14 cellular contexts compared by ENCODE assay signal in the genomic region with DNA sequence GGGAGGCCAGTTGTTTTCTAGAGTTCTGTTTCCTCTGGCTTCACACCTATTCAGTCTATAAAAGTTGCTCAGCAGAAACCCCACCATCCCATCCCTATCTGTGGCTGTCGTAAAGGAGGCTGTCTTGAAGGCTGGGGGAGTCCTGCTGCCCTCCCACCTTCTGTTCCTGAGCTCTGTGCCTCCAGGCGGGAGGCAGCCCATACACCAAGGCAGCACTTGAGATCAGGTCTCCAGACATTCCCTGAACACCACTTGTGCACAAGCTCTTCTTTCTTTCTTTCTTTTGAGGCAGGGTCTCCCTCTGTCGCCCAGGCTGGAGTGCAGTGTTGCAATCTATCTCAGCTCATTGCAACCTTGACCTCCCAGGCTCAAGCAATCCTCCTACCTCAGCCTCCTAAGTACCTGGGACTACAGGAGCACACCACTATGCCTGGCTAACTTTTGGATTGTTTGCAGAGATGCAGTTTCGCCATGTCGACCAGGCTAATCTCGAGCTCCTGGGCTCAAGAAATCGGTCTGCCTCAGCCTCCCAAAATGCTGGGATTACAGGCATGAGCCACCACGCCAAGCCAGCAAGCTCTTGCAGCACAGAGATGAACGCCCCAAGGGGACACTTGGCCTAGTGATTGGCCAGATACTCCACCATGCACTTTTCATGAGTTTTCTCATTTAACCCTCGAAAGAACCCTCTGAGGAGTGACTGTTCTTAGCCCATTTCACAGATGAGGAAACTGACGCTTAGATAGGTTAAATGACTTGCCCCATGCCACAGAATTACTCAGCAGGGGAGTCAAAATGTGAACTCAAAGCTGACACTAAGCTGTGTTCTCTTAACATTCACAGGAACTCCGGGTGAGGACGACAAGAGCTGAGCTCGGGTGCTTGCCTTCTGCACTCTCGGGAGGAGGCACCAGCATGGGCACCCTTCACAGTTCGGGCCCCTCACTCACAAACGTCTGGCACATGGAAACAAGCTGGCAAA. TPM values are rescaled to one million over a fixed set of nuclear protein-coding genes. Genes with fewer than 3 reads are reported as not detected.
DNase-seq lines count a peak whose midpoint lies in the region; ATAC-seq and TF ChIP-seq lines count a peak whose summit lies in the region.
"Had no signal": no experiment of that assay in that cellular context is flagged by ENCODE, and none has a peak within 500 bp of the region (broad histone marks: within the 10 kb centered on the region; RNA-seq: fewer than 3 reads in every experiment).

No MANE protein-coding gene starts in this region.

- no TSS peak for BruUV-seq in IMR-90 (replicated peaks; lab: Mats Ljungman, UMichigan)

- H3K27ac ChIP-seq in IMR-90 (ENCODE audit: insufficient read depth, low read length) (0 out of 2 replicates have a peak overlapping the region, but pooled peaks have one; percentile 40), mesenchymal stem cell (ENCODE audit: low read length, poor library complexity, severe bottlenecking) (no peak overlapping the region)
- H3K27ac ChIP-seq: epithelial cell of prostate, GM23248, HL-60 had no signal

- H2BK20ac ChIP-seq in IMR-90 (ENCODE audit: low read depth, low read length): no peak overlapping the region; the same call in 1 of the 2 replicates

- peak; percentile 36 for TF ChIP-seq POLR2A in GM18505 (IDR thresholded peaks at IDR 0.05; ENCODE audit: borderline replicate concordance, extremely low read depth, insufficient read depth, insufficient read length)
- TF ChIP-seq POLR2A in IMR-90 (IDR thresholded peaks at IDR 0.05; ENCODE audit: low read depth, low read length): no peak

- dilution Hi-C loops in IMR-90 (cut with HindIII; ENCODE audit: low sequenced_read_pairs, unreplicated experiment): no loop called here

- POLR2A ChIA-PET in IMR-90 (lab: Charles Lee; ENCODE audit: unreplicated experiment): no interaction called here

- no peaks in the 10 kb centered on the region for H3K27me3 ChIP-seq in IMR-90 (ENCODE audit: control insufficient read depth, insufficient read depth, low read length)
- H3K27me3 ChIP-seq in mesenchymal stem cell (ENCODE audit: control insufficient read depth in 1 of 2, insufficient read depth in 1 of 2, low read length in 2 of 2): no peaks in the 10 kb centered on the region
- H3K27me3 ChIP-seq: upper lobe of left lung had no signal

- no peaks in the 10 kb centered on the region for H3K36me3 ChIP-seq in IMR-90 (ENCODE audit: control insufficient read depth, insufficient read depth, low read length)
- H3K36me3 ChIP-seq in mesenchymal stem cell (ENCODE audit: control insufficient read depth in 1 of 2, insufficient read depth in 2 of 2, low read depth in 1 of 2, low read length in 2 of 2): no peaks in the 10 kb centered on the region
- H3K36me3 ChIP-seq: upper lobe of left lung had no signal

- H3K9ac ChIP-seq in IMR-90 (ENCODE audit: low read depth, low read length) (no peak overlapping the region), mesenchymal stem cell (ENCODE audit: low read length) (peak overlapping the region; percentile 68)
- H3K9ac ChIP-seq: GM23248 had no signal

- H3K4me1 ChIP-seq in IMR-90 (ENCODE audit: control insufficient read depth, insufficient read depth, low read length) (peaks cover 11% of the 10 kb centered on the region), mesenchymal stem cell (ENCODE audit: control insufficient read depth, insufficient read depth, low read depth, low read length) (peaks cover 3% of the 10 kb centered on the region)

- no peak overlapping the region for H2BK12ac ChIP-seq in mesenchymal stem cell (ENCODE audit: low read length in 2 of 2)

- no peak overlapping the region for H2BK5ac ChIP-seq in IMR-90 (ENCODE audit: low read depth, low read length, poor library complexity, severe bottlenecking)
- no peak overlapping the region for H2BK5ac ChIP-seq in mesenchymal stem cell (ENCODE audit: low read depth, low read length, poor library complexity, severe bottlenecking)

- H3K4ac ChIP-seq in IMR-90 (ENCODE audit: low read depth, low read length): 0 out of 2 replicates have a peak overlapping the region, but pooled peaks have one; percentile 7
- no peak overlapping the region for H3K4ac ChIP-seq in mesenchymal stem cell (ENCODE audit: low read depth in 1 of 2, low read length in 2 of 2)

- H3K4me3 ChIP-seq in IMR-90 (ENCODE audit: insufficient read depth, low read depth, low read length) (no peak overlapping the region), mesenchymal stem cell (ENCODE audit: insufficient read depth in 1 of 2, low read depth in 1 of 2, low read length in 2 of 2) (peak overlapping the region in 1 of 2 experiments; percentile 2)
- H3K4me3 ChIP-seq: GM23248, upper lobe of left lung had no signal

- H2BK120ac ChIP-seq in IMR-90 (ENCODE audit: low read depth, low read length): peak overlapping the region; percentile 35; the same call in 1 of the 2 replicates
- H2BK120ac ChIP-seq in mesenchymal stem cell (ENCODE audit: low read depth, low read length): no peak overlapping the region

- CTCF ChIA-PET in IMR-90 (lab: Yijun Ruan, JAX): interaction anchor here (0.6 to 1.1 kb wide), 2 partner anchors 9 to 10 kb away, joined by 3 to 5 read pairs; no protein-coding TSS in a partner anchor

- peak overlapping the region; percentile 48 for H2AK9ac ChIP-seq in IMR-90 (replicated peaks; ENCODE audit: low read depth, low read length, poor library complexity)

- TF ChIP-seq RAD21 in IMR-90 (IDR thresholded peaks at IDR 0.05; ENCODE audit: low read length): no peak

- ATAC-seq in GM18505 (IDR thresholded peaks at IDR 0.05; ENCODE audit: unreplicated experiment) (no peak), GM19455 (IDR thresholded peaks at IDR 0.05; ENCODE audit: unreplicated experiment) (peak; percentile 46), IMR-90 (ENCODE audit: low read depth) (no peak)

- no peak for TF ChIP-seq CTCF in IMR-90 (conservative IDR thresholded peaks at IDR 0.05; ENCODE audit: low read depth, low read length)

- in situ Hi-C loops in IMR-90 (cut with MboI; ENCODE audit: low sequenced_read_pairs): no loop called here

- H3K18ac ChIP-seq in IMR-90 (ENCODE audit: low read depth, low read length): peak overlapping the region; percentile 20; the same call in 1 of the 2 replicates
- no peak overlapping the region for H3K18ac ChIP-seq in mesenchymal stem cell (ENCODE audit: low read depth in 1 of 2, low read length in 2 of 2)

- H4K8ac ChIP-seq in IMR-90 (ENCODE audit: low read depth in 2 of 2, low read length in 2 of 2) (no peak overlapping the region; a peak in 1 of 4 replicates), mesenchymal stem cell (ENCODE audit: low read length) (no peak overlapping the region)

- H4K20me1 ChIP-seq in IMR-90 (ENCODE audit: insufficient read depth, low read length): no peaks in the 10 kb centered on the region

- no peak overlapping the region for H2AK5ac ChIP-seq in IMR-90 (ENCODE audit: low read depth, low read length)
- no peak overlapping the region for H2AK5ac ChIP-seq in mesenchymal stem cell (ENCODE audit: low read length, severe bottlenecking)

- H3K79me1 ChIP-seq in IMR-90 (ENCODE audit: low read depth in 1 of 2, low read length in 2 of 2) (no peaks in the 10 kb centered on the region), mesenchymal stem cell (replicated peaks; ENCODE audit: low read length, poor library complexity, severe bottlenecking) (no peaks in the 10 kb centered on the region)

- peak overlapping the region; percentile 34 for H2AFZ ChIP-seq in IMR-90 (replicated peaks; ENCODE audit: low read length, poor library complexity)
- H2AFZ ChIP-seq in mesenchymal stem cell (ENCODE audit: low read depth, low read length): no peak overlapping the region

- no peak overlapping the region for H3K14ac ChIP-seq in IMR-90 (replicated peaks; ENCODE audit: low read depth, low read length)
- H3K14ac ChIP-seq in mesenchymal stem cell (ENCODE audit: low read length in 2 of 2): no peak overlapping the region

- intact Hi-C loops in IMR-90 (cut with micrococcal nuclease): no loop called here

- no peak for DNase-seq in IMR-90
- DNase-seq in mesenchymal stem cell: no peak
- no peak for DNase-seq in NCI-H510A treated with DMSO at 0.1 percent for 48 hours (lab: John Stamatoyannopoulos, UW)
- no peak for DNase-seq in A172 (ENCODE audit: low spot score)
- DNase-seq in NCI-H146 (lab: John Stamatoyannopoulos, UW): no peak
- no peak for DNase-seq in AG08395 (ENCODE audit: low spot score)
- DNase-seq: NCI-H526 treated with DMSO at 0.1 percent for 48 hours had no signal

- H3K9me3 ChIP-seq in IMR-90 (ENCODE audit: control insufficient read depth, insufficient read depth, low read length): no peaks in the 10 kb centered on the region; the same call in 1 of the 2 replicates
- peaks cover 12% of the 10 kb centered on the region for H3K9me3 ChIP-seq in mesenchymal stem cell (ENCODE audit: control insufficient read depth, low read length)
- H3K9me3 ChIP-seq: upper lobe of left lung had no signal

- H3K4me2 ChIP-seq in IMR-90 (ENCODE audit: low read depth, low read length) (no peak overlapping the region), mesenchymal stem cell (ENCODE audit: low read length, poor library complexity, severe bottlenecking) (no peak overlapping the region)

- H2BK15ac ChIP-seq in IMR-90 (ENCODE audit: low read depth, low read length) (peak overlapping the region; percentile 9; the same call in 1 of the 3 replicates), mesenchymal stem cell (ENCODE audit: low read depth, poor library complexity, severe bottlenecking) (no peak overlapping the region)

- H4K5ac ChIP-seq in IMR-90 (ENCODE audit: low read depth, low read length): peak overlapping the region; percentile 30; the same call in 1 of the 2 replicates

- no peak overlapping the region for H3K56ac ChIP-seq in IMR-90 (ENCODE audit: extremely low read depth, insufficient read depth, low read length)

- no peaks in the 10 kb centered on the region for H3K9me1 ChIP-seq in IMR-90 (ENCODE audit: insufficient read depth, low read length)

- WGBS in IMR-90 (ENCODE audit: extremely low coverage in 2 of 2, insufficient read length in 1 of 2), 2 experiments: 80% methylated on average over 8 of the region's 17 CpGs; no CpG with 5 or more reads in 1 of the 2 experiments
- 88% methylated on average over 17 of the region's 17 CpGs for WGBS in mesenchymal stem cell

- H4K91ac ChIP-seq in IMR-90 (ENCODE audit: insufficient read depth, low read depth, low read length) (peak overlapping the region; percentile 24; the same call in 1 of the 2 replicates), mesenchymal stem cell (ENCODE audit: low read length) (no peak overlapping the region)

- H3K23ac ChIP-seq in IMR-90 (ENCODE audit: low read depth, low read length): no peak overlapping the region
- no peak overlapping the region for H3K23ac ChIP-seq in mesenchymal stem cell (ENCODE audit: low read length in 2 of 2)

TF ChIP-seq in IMR-90, 13 proteins besides CTCF, POLR2A, EP300 and RAD21 (continues in another document):
- TF ChIP-seq MXI1 (IDR thresholded peaks at IDR 0.05; ENCODE audit: borderline replicate concordance, low read depth, low read length): no peak
- no peak for TF ChIP-seq NFE2L2 (IDR thresholded peaks at IDR 0.05; ENCODE audit: low read depth, low read length)

RNA-seq across cellular contexts. Expression of a gene that starts 55.8 kb away (rescaled TPM):
- total RNA-seq in IMR-90 (2012; rRNA removed): not detected in 2 replicates
- not detected in 2 replicates for polyA plus RNA-seq in IMR-90 (2012; rRNA removed)
- polyA plus RNA-seq in IMR-90 (2012; cell fraction: cytosol; rRNA removed): not detected in 2 replicates
- polyA plus RNA-seq in IMR-90 (2012; cell fraction: nucleus; rRNA removed; ENCODE audit: low replicate concordance): not detected in 2 replicates
- polyA plus RNA-seq in mesenchymal stem cell (2013, experiment 1 of 2): not detected
- not detected for polyA plus RNA-seq in mesenchymal stem cell (2013, experiment 2 of 2)
- not detected in 2 replicates for total RNA-seq in A172 (2014; rRNA removed; shearing (Covaris generic))
- total RNA-seq: GM23248, SK-MEL-5 had no signal
- polyA plus RNA-seq: GM23248 had no signal
